ENCODE assay signal across 27 cellular contexts in genomic region chr12:102350070-102350469, GRCh38.
"Had no signal": no experiment of that assay in that cellular context is flagged by ENCODE, and none has a peak within 500 bp of the region (broad histone marks: within the 10 kb centered on the region; RNA-seq: fewer than 3 reads in every experiment).

No MANE protein-coding gene starts in this region.

- H3K4me1 Mint-ChIP-seq: activated B cell treated with CpG ODN at 0.5 μM for 24 hours; activated CD4-positive, alpha-beta T cell treated with anti-CD3 and anti-CD28 coated beads, Interleukin-2, amount 10 ng/mL, durations not matched to agents 24 days and 14 days; activated T-helper 17 cell treated with anti-CD3 and anti-CD28 coated beads, Interleukin-2, amount 50 U/mL, for 72 hours; T-cell had no signal

- H3K4me3 Mint-ChIP-seq: activated B cell treated with CpG ODN at 0.5 μM for 24 hours; activated CD4-positive, alpha-beta T cell treated with anti-CD3 and anti-CD28 coated beads, Interleukin-2, amount 10 ng/mL, durations not matched to agents 24 days and 14 days; activated naive CD4-positive, alpha-beta T cell treated with anti-CD3 and anti-CD28 coated beads for 36 hours; activated naive CD8-positive, alpha-beta T cell; activated T-helper 17 cell treated with anti-CD3 and anti-CD28 coated beads, Interleukin-2, amount 50 U/mL, for 72 hours; brain; T-cell had no signal

- H3K4me1 ChIP-seq: Peyer's patch had no signal

- H3K4me3 ChIP-seq: Peyer's patch had no signal

- H3K27ac Mint-ChIP-seq: activated B cell treated with CpG ODN at 0.5 μM for 24 hours; activated CD4-positive, alpha-beta T cell treated with anti-CD3 and anti-CD28 coated beads, Interleukin-2, amount 10 ng/mL, durations not matched to agents 24 days and 14 days; activated naive CD4-positive, alpha-beta T cell treated with anti-CD3 and anti-CD28 coated beads for 36 hours; activated naive CD8-positive, alpha-beta T cell; activated T-helper 17 cell treated with anti-CD3 and anti-CD28 coated beads, Interleukin-2, amount 50 U/mL, for 72 hours; T-cell had no signal

- H3K27me3 Mint-ChIP-seq: activated CD4-positive, alpha-beta T cell treated with anti-CD3 and anti-CD28 coated beads, Interleukin-2, amount 10 ng/mL, durations not matched to agents 24 days and 14 days; brain had no signal

- H3K4me2 ChIP-seq: KMS-11 had no signal

- ATAC-seq: activated T-helper 17 cell treated with anti-CD3 and anti-CD28 coated beads, Interleukin-2, amount 50 U/mL, for 72 hours; T-cell had no signal

- H3K36me3 ChIP-seq: Peyer's patch had no signal

- H3K27me3 ChIP-seq: Peyer's patch had no signal

- H3K36me3 Mint-ChIP-seq: brain, T-cell had no signal

- H3K27ac ChIP-seq: KMS-11, Peyer's patch, RWPE1 had no signal

- DNase-seq: activated B cell treated with CpG ODN at 0.5 μM for 24 hours; activated CD4-positive, alpha-beta T cell treated with anti-CD3 and anti-CD28 coated beads for 1 hour; activated CD4-positive, alpha-beta T cell treated with anti-CD3 and anti-CD28 coated beads, Interleukin-2, amount 10 ng/mL, durations not matched to agents 24 days and 14 days; activated CD4-positive, alpha-beta T cell treated with anti-CD3 and anti-CD28 coated beads, Interleukin-2, amount 50 U/mL, for 48 hours; activated CD8-positive, alpha-beta memory T cell treated with anti-CD3 and anti-CD28 coated beads for 24 hours; activated gamma-delta T cell; activated naive CD4-positive, alpha-beta T cell treated with anti-CD3 and anti-CD28 coated beads for 36 hours; activated T-cell treated with anti-CD3 and anti-CD28 coated beads, Interleukin-2, amount 50 U/mL, for 48 hours; amygdala; NCI-H1092; NCI-H1417; NCI-H1930; NCI-H2171; NCI-H2227 treated with DMSO at 0.1 percent for 48 hours; NCI-H446 treated with DMSO at 0.1 percent for 48 hours; NCI-H524 treated with DMSO at 0.1 percent for 48 hours; NCI-H774; Peyer's patch; SIG-M5; T-cell; T-helper 2 cell; T1000 had no signal

- H3K9ac ChIP-seq: KMS-11 had no signal
